In the genomic region with DNA sequence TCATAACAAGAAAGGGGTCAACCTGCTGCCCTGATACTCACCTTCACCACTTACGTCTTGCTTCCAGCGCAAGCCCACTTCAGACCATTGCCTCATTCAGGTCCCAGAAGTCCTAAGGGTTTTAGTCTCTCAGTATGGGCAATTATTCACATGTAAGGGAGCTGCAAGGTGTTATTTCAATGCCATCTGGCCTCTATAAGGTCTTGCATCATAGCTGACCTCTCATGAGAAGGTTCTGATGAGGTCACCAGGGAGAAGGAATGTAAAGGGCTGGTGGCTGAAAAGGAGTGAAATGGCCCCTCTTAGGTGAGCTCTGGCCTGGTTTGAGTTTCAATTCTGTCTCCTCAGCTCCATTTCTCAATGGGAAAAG, we compare ENCODE assay signal across 10 cellular contexts. TPM values are rescaled to one million over a fixed set of nuclear protein-coding genes. Genes with fewer than 3 reads are reported as not detected.
DNase-seq lines count a peak whose midpoint lies in the region; ATAC-seq and TF ChIP-seq lines count a peak whose summit lies in the region.
"Had no signal": no experiment of that assay in that cellular context is flagged by ENCODE, and none has a peak within 500 bp of the region (broad histone marks: within the 10 kb centered on the region; RNA-seq: fewer than 3 reads in every experiment).

No MANE protein-coding gene starts in this region.

- H3K4me1 ChIP-seq in breast epithelium (no peaks in the 10 kb centered on the region), A673 (ENCODE audit: insufficient read depth, low read length, poor library complexity, severe bottlenecking) (peaks cover 10% of the 10 kb centered on the region)

- H3K36me3 ChIP-seq in breast epithelium (no peaks in the 10 kb centered on the region), A673 (ENCODE audit: insufficient read depth, low read length, poor library complexity, severe bottlenecking) (no peaks in the 10 kb centered on the region)
- H3K36me3 ChIP-seq: HAP-1, neutrophil had no signal

- BruUV-seq in MCF 10A (replicated peaks; lab: Mats Ljungman, UMichigan) (no TSS peak), A673 (replicated peaks; lab: Mats Ljungman, UMichigan) (no TSS peak)

- H3K4me3 ChIP-seq in breast epithelium (no peak overlapping the region), A673 (ENCODE audit: low read depth, low read length, poor library complexity, severe bottlenecking) (no peak overlapping the region)

- intact Hi-C loops in MCF 10A (cut with micrococcal nuclease) = loop anchor here (2.0 to 5.0 kb wide), 4 partner anchors 70 to 461 kb away; no protein-coding TSS in a partner anchor
- intact Hi-C loops in breast epithelium (cut with DNase I; ENCODE audit: low total_unique reads) = loop anchor here (1.0 kb wide), 1 partner anchor 8 kb away; no protein-coding TSS in a partner anchor
- intact Hi-C loops in A673 (cut with micrococcal nuclease; ENCODE audit: unreplicated experiment) = no loop called here

- H3K27ac ChIP-seq in breast epithelium = no peak overlapping the region
- no peak overlapping the region for H3K27ac ChIP-seq in A673 (ENCODE audit: low read depth, low read length, poor library complexity, severe bottlenecking)
- H3K27ac ChIP-seq: neutrophil had no signal

- TF ChIP-seq POLR2A in breast epithelium (IDR thresholded peaks at IDR 0.05) = no peak

- H3K9me3 Mint-ChIP-seq in MCF 10A (ENCODE audit: unreplicated experiment) (no peaks in the 10 kb centered on the region), endothelial cell (ENCODE audit: unreplicated experiment) (no peaks in the 10 kb centered on the region)

- CTCF ChIA-PET in MCF 10A (lab: Yijun Ruan, JAX) (interaction anchor here (0.8 to 1.7 kb wide), 2 partner anchors 15 to 31 kb away, joined by 3 to 5 read pairs; no protein-coding TSS in a partner anchor), A673 (lab: Charles Lee) (interaction anchor here (0.6 kb wide), 1 partner anchor 18 kb away, joined by 7 read pairs; no protein-coding TSS in a partner anchor)

- TF ChIP-seq CTCF in MCF 10A (IDR thresholded peaks at IDR 0.05; ENCODE audit: unreplicated experiment) (no peak), breast epithelium (IDR thresholded peaks at IDR 0.05) (no peak), endothelial cell (IDR thresholded peaks at IDR 0.05; ENCODE audit: unreplicated experiment) (no peak), A673 (conservative IDR thresholded peaks at IDR 0.05; ENCODE audit: low read depth, low read length) (no peak)

- H3K4me1 Mint-ChIP-seq in MCF 10A (ENCODE audit: insufficient read depth, unreplicated experiment) = peaks cover 11% of the 10 kb centered on the region
- H3K4me1 Mint-ChIP-seq in endothelial cell (ENCODE audit: unreplicated experiment) = peaks cover 31% of the 10 kb centered on the region

- ATAC-seq in GM18517 (IDR thresholded peaks at IDR 0.05; ENCODE audit: unreplicated experiment) (no peak), HG02759 (IDR thresholded peaks at IDR 0.05; ENCODE audit: unreplicated experiment) (no peak)

- no peaks in the 10 kb centered on the region for H3K36me3 Mint-ChIP-seq in MCF 10A (ENCODE audit: insufficient read depth, unreplicated experiment)
- H3K36me3 Mint-ChIP-seq in endothelial cell (ENCODE audit: low read depth, unreplicated experiment) = no peaks in the 10 kb centered on the region

- H3K27me3 ChIP-seq in breast epithelium = no peaks in the 10 kb centered on the region
- H3K27me3 ChIP-seq in A673 (replicated peaks; ENCODE audit: insufficient read depth, low read depth, low read length, poor library complexity) = peaks cover 66% of the 10 kb centered on the region

- H3K27ac Mint-ChIP-seq in MCF 10A (ENCODE audit: low read depth, unreplicated experiment) (no peak overlapping the region), endothelial cell (ENCODE audit: unreplicated experiment) (no peak overlapping the region)

- peak; percentile 53 for DNase-seq in MCF 10A (ENCODE audit: unreplicated experiment)
- no peak for DNase-seq in breast epithelium (ENCODE audit: low spot score in 2 of 2)
- peak; percentile 2 for DNase-seq in OCI-M1 (lab: John Stamatoyannopoulos, UW)
- no peak for DNase-seq in endothelial cell (ENCODE audit: low spot score)
- DNase-seq in A673 (ENCODE audit: low spot score) = no peak
- DNase-seq in activated effector memory CD4-positive, alpha-beta T cell treated with anti-CD3 and anti-CD28 coated beads, Interleukin-2, amount 50 U/mL, for 16 hours = no peak

- POLR2A ChIA-PET in MCF 10A (lab: Yijun Ruan, JAX) (interaction anchor here (0.6 to 2.2 kb wide), 4 partner anchors 9 to 203 kb away, joined by 3 to 15 read pairs (median 9); a partner anchor contains a TSS), A673 (lab: Charles Lee; ENCODE audit: low non-redundant PET) (no interaction called here)

- no peaks in the 10 kb centered on the region for H3K27me3 Mint-ChIP-seq in MCF 10A (ENCODE audit: insufficient read depth, unreplicated experiment)
- H3K27me3 Mint-ChIP-seq in endothelial cell (ENCODE audit: unreplicated experiment) = peaks cover 6% of the 10 kb centered on the region

- H3K4me3 Mint-ChIP-seq in MCF 10A (ENCODE audit: unreplicated experiment) = peak overlapping the region; percentile 84
- peak overlapping the region; percentile 90 for H3K4me3 Mint-ChIP-seq in endothelial cell (ENCODE audit: unreplicated experiment)

- H3K9me3 ChIP-seq in breast epithelium (no peaks in the 10 kb centered on the region), A673 (ENCODE audit: low read depth, low read length, poor library complexity, severe bottlenecking) (no peaks in the 10 kb centered on the region)
- H3K9me3 ChIP-seq: HAP-1, neutrophil had no signal

RNA-seq across cellular contexts. Expression of a gene that starts 1.5 kb away (rescaled TPM):
- total RNA-seq in MCF 10A (2022) = 5.4 and 6.9 TPM in 2 replicates
- 10 to 100 TPM in 2 of 3 donors, 1 to 10 TPM in 1; 7.5 to 16.1 (median 11.6) TPM for total RNA-seq in breast epithelium
- 47.9 TPM for total RNA-seq in endothelial cell (ENCODE audit: unreplicated experiment)
- total RNA-seq in A673 (2021) = 0.81 and 1.1 TPM in 2 replicates

RNA-seq across cellular contexts. Expression of a gene that starts 41.5 kb away (rescaled TPM):
- total RNA-seq in MCF 10A (2022) (10.8 and 11.1 TPM in 2 replicates), breast epithelium (1 to 10 TPM; 2.4 to 5.6 (median 4.0) TPM), endothelial cell (ENCODE audit: unreplicated experiment) (2.0 TPM), A673 (2021) (2.2 and 5.4 TPM in 2 replicates)

Comparison
In these comparisons a context has a peak if more than half of its experiments do, and no peak if none do; other contexts are left out.
1. DNase-seq: peak in MCF 10A (single experiment) and OCI-M1 (single experiment); none in breast epithelium (0 of 2), endothelial cell (single experiment), A673 (single experiment) and activated effector memory CD4-positive, alpha-beta T cell treated with anti-CD3 and anti-CD28 coated beads, Interleukin-2, amount 50 U/mL, for 16 hours (single experiment).